ENCODE assay signal across 14 cellular contexts in genomic region chr3:42505849-42506410, GRCh38. TPM values are rescaled to one million over a fixed set of nuclear protein-coding genes. Genes with fewer than 3 reads are reported as not detected.
DNase-seq lines count a peak whose midpoint lies in the region; ATAC-seq and TF ChIP-seq lines count a peak whose summit lies in the region.
"Had no signal": no experiment of that assay in that cellular context is flagged by ENCODE, and none has a peak within 500 bp of the region (broad histone marks: within the 10 kb centered on the region; RNA-seq: fewer than 3 reads in every experiment).

No MANE protein-coding gene starts in this region.

- no peaks in the 10 kb centered on the region for H3K9me3 Mint-ChIP-seq in activated naive CD4-positive, alpha-beta T cell treated with anti-CD3 and anti-CD28 coated beads for 36 hours
- H3K9me3 Mint-ChIP-seq in type B pancreatic cell: no peaks in the 10 kb centered on the region
- H3K9me3 Mint-ChIP-seq in activated CD8-positive, alpha-beta T cell treated with anti-CD3 and anti-CD28 coated beads for 36 hours: no peaks in the 10 kb centered on the region

- no peak for TF ChIP-seq CTCF in lower lobe of right lung (IDR thresholded peaks at IDR 0.05)
- TF ChIP-seq CTCF in type B pancreatic cell (conservative IDR thresholded peaks at IDR 0.05): no peak
- no peak for TF ChIP-seq CTCF in activated CD8-positive, alpha-beta T cell treated with anti-CD3 and anti-CD28 coated beads for 36 hours (IDR thresholded peaks at IDR 0.05)

- H3K9me3 ChIP-seq in lower lobe of right lung: no peaks in the 10 kb centered on the region
- H3K9me3 ChIP-seq: Caco-2, SJSA1 had no signal

- H3K4me1 Mint-ChIP-seq in activated naive CD4-positive, alpha-beta T cell treated with anti-CD3 and anti-CD28 coated beads for 36 hours (ENCODE audit: low read depth): peaks cover 63% of the 10 kb centered on the region
- peaks cover 7% of the 10 kb centered on the region for H3K4me1 Mint-ChIP-seq in type B pancreatic cell (ENCODE audit: unreplicated experiment)
- peaks cover 43% of the 10 kb centered on the region for H3K4me1 Mint-ChIP-seq in activated CD8-positive, alpha-beta T cell treated with anti-CD3 and anti-CD28 coated beads for 36 hours (ENCODE audit: low read depth)

- CTCF ChIA-PET in activated naive CD4-positive, alpha-beta T cell treated with anti-CD3 and anti-CD28 coated beads for 36 hours (lab: Charles Lee): interaction anchor here (1.1 to 6.4 kb wide), 2 partner anchors 8 to 36 kb away, joined by 4 to 201 read pairs; no protein-coding TSS in a partner anchor
- CTCF ChIA-PET in activated CD8-positive, alpha-beta T cell treated with anti-CD3 and anti-CD28 coated beads for 36 hours (lab: Charles Lee): interaction anchor here (0.8 to 1.6 kb wide), 3 partner anchors 8 to 31 kb away, joined by 3 read pairs; no protein-coding TSS in a partner anchor

- H3K27me3 ChIP-seq in lower lobe of right lung (ENCODE audit: low read depth): peaks cover 17% of the 10 kb centered on the region

- H3K4me3 Mint-ChIP-seq in activated naive CD4-positive, alpha-beta T cell treated with anti-CD3 and anti-CD28 coated beads for 36 hours: no peak overlapping the region
- no peak overlapping the region for H3K4me3 Mint-ChIP-seq in type B pancreatic cell
- no peak overlapping the region for H3K4me3 Mint-ChIP-seq in activated CD8-positive, alpha-beta T cell treated with anti-CD3 and anti-CD28 coated beads for 36 hours

- H3K27me3 Mint-ChIP-seq in activated naive CD4-positive, alpha-beta T cell treated with anti-CD3 and anti-CD28 coated beads for 36 hours (ENCODE audit: low read depth): peaks cover 5% of the 10 kb centered on the region
- H3K27me3 Mint-ChIP-seq in type B pancreatic cell: peaks cover 54% of the 10 kb centered on the region
- H3K27me3 Mint-ChIP-seq in activated CD8-positive, alpha-beta T cell treated with anti-CD3 and anti-CD28 coated beads for 36 hours: peaks cover 4% of the 10 kb centered on the region

- intact Hi-C loops in activated naive CD4-positive, alpha-beta T cell treated with anti-CD3 and anti-CD28 coated beads for 36 hours (cut with micrococcal nuclease): no loop called here
- intact Hi-C loops in lower lobe of right lung (cut with DNase I): no loop called here
- intact Hi-C loops in activated CD8-positive, alpha-beta T cell treated with anti-CD3 and anti-CD28 coated beads for 36 hours (cut with micrococcal nuclease): no loop called here

- ATAC-seq in lower lobe of right lung: no peak
- no peak for ATAC-seq in activated CD8-positive, alpha-beta T cell treated with anti-CD3 and anti-CD28 coated beads for 36 hours
- ATAC-seq: esophagus mucosa had no signal

- H3K27ac Mint-ChIP-seq in activated naive CD4-positive, alpha-beta T cell treated with anti-CD3 and anti-CD28 coated beads for 36 hours: no peak overlapping the region
- no peak overlapping the region for H3K27ac Mint-ChIP-seq in type B pancreatic cell
- H3K27ac Mint-ChIP-seq in activated CD8-positive, alpha-beta T cell treated with anti-CD3 and anti-CD28 coated beads for 36 hours: no peak overlapping the region

- DNase-seq in activated naive CD4-positive, alpha-beta T cell treated with anti-CD3 and anti-CD28 coated beads for 36 hours: peak; percentile 2
- DNase-seq in activated naive CD4-positive, alpha-beta T cell treated with Interleukin-2 at 50 U/mL for 16 hours: no peak
- peak; percentile 8 for DNase-seq in activated CD8-positive, alpha-beta memory T cell treated with anti-CD3 and anti-CD28 coated beads, Interleukin-2, amount 50 U/mL, for 4 hours
- DNase-seq in lower lobe of right lung (peak; percentile 26), type B pancreatic cell (ENCODE audit: extremely low spot score, unreplicated experiment) (peak; percentile 32), NCI-H128 (lab: John Stamatoyannopoulos, UW; ENCODE audit: unreplicated experiment) (no peak), NCI-H774 (lab: John Stamatoyannopoulos, UW) (no peak)
- no peak for DNase-seq in activated CD8-positive, alpha-beta T cell treated with anti-CD3 and anti-CD28 coated beads for 36 hours
- DNase-seq: NCI-H1417; NCI-H345; stimulated activated CD4-positive, alpha-beta T cell treated with anti-CD3 and anti-CD28 coated beads, Interleukin-15, amount 100 ng/mL, for 24 hours had no signal

- POLR2A ChIA-PET in activated CD8-positive, alpha-beta T cell treated with anti-CD3 and anti-CD28 coated beads for 36 hours (lab: Charles Lee): no interaction called here

- peak overlapping the region; percentile 63 for H3K4me3 ChIP-seq in lower lobe of right lung
- H3K4me3 ChIP-seq: SJSA1 had no signal

- no peaks in the 10 kb centered on the region for H3K36me3 ChIP-seq in lower lobe of right lung
- H3K36me3 ChIP-seq: SJSA1 had no signal

- H3K36me3 Mint-ChIP-seq in activated naive CD4-positive, alpha-beta T cell treated with anti-CD3 and anti-CD28 coated beads for 36 hours (ENCODE audit: low read depth): no peaks in the 10 kb centered on the region
- no peaks in the 10 kb centered on the region for H3K36me3 Mint-ChIP-seq in type B pancreatic cell
- H3K36me3 Mint-ChIP-seq in activated CD8-positive, alpha-beta T cell treated with anti-CD3 and anti-CD28 coated beads for 36 hours (ENCODE audit: low read depth): no peaks in the 10 kb centered on the region

- peaks cover 59% of the 10 kb centered on the region for H3K4me1 ChIP-seq in lower lobe of right lung

- peak overlapping the region; percentile 82 for H3K27ac ChIP-seq in lower lobe of right lung
- H3K27ac ChIP-seq: SJSA1 had no signal

RNA-seq across cellular contexts. Expression of gene VIPR1, which starts 3.5 kb away (rescaled TPM):
- 1 to 10 TPM; 6.3 to 8.4 TPM for total RNA-seq in activated naive CD4-positive, alpha-beta T cell treated with anti-CD3 and anti-CD28 coated beads for 36 hours
- total RNA-seq in lower lobe of right lung: 212 TPM
- 4.7 and 5.6 TPM in 2 replicates for total RNA-seq in type B pancreatic cell (ENCODE audit: low replicate concordance)
- total RNA-seq in activated CD8-positive, alpha-beta T cell treated with anti-CD3 and anti-CD28 coated beads for 36 hours: 1 to 10 TPM; 8.5 to 9.0 TPM
- total RNA-seq: SJSA1 had no signal

Comparison
In these comparisons a context has a peak if more than half of its experiments do, and no peak if none do; other contexts are left out.
1. DNase-seq: peak in activated naive CD4-positive, alpha-beta T cell treated with anti-CD3 and anti-CD28 coated beads for 36 hours (single experiment), activated CD8-positive, alpha-beta memory T cell treated with anti-CD3 and anti-CD28 coated beads, Interleukin-2, amount 50 U/mL, for 4 hours (single experiment), lower lobe of right lung (single experiment) and type B pancreatic cell (single experiment); none in activated naive CD4-positive, alpha-beta T cell treated with Interleukin-2 at 50 U/mL for 16 hours (single experiment), activated CD8-positive, alpha-beta T cell treated with anti-CD3 and anti-CD28 coated beads for 36 hours (single experiment), NCI-H128 (single experiment) and NCI-H774 (single experiment).
2. RNA of gene VIPR1, which starts 3.5 kb away (total RNA-seq): 212 TPM in lower lobe of right lung (single experiment); 8.5 to 9.0 TPM in activated CD8-positive, alpha-beta T cell treated with anti-CD3 and anti-CD28 coated beads for 36 hours, 6.3 to 8.4 TPM in activated naive CD4-positive, alpha-beta T cell treated with anti-CD3 and anti-CD28 coated beads for 36 hours and 4.7 to 5.6 TPM in type B pancreatic cell; every median in the first group is over 10 times any median in the second.